ENCODE assay signal across 8 cellular contexts in genomic region chr12:49967042-49967776, GRCh38. TPM values are rescaled to one million over a fixed set of nuclear protein-coding genes. Genes with fewer than 3 reads are reported as not detected.
DNase-seq lines count a peak whose midpoint lies in the region; ATAC-seq, FAIRE-seq and TF ChIP-seq lines count a peak whose summit lies in the region.

No MANE protein-coding gene starts in this region.

- peak; percentile 81 for DNase-seq in GM18507 (ENCODE audit: extremely low spot score, insufficient read length, low read depth)
- DNase-seq in NCI-H510A treated with DMSO at 0.1 percent for 48 hours (lab: John Stamatoyannopoulos, UW): peak; percentile 62
- peak; percentile 90 to 97 for DNase-seq in activated CD4-positive, alpha-beta T cell treated with anti-CD3 and anti-CD28 coated beads, Interleukin-2, amount 50 U/mL, for 24 hours (ENCODE audit: low read depth in 1 of 2, low spot score in 1 of 2)
- DNase-seq in dermis microvascular lymphatic vessel endothelial cell (ENCODE audit: low read depth in 2 of 2): peak; percentile 63 to 84
- DNase-seq in lower leg skin (ENCODE audit: low spot score in 2 of 2): peak; percentile 81 to 98
- peak; percentile 96 for DNase-seq in stimulated activated CD4-positive, alpha-beta T cell treated with anti-CD3 and anti-CD28 coated beads, Interleukin-4, amount 100 ng/mL, for 1 hour

- 1 to 3% methylated on average over 24 to 34 of the region's 40 CpGs for WGBS in lower leg skin, 2 donors

- intact Hi-C loops in lower leg skin (cut with DNase I; ENCODE audit: low total_unique reads): no loop called here

- no peak for TF ChIP-seq POLR2A in lower leg skin (IDR thresholded peaks at IDR 0.05)

- no peak overlapping the region for H3K4me3 ChIP-seq in lower leg skin (ENCODE audit: low read depth, poor library complexity, severe bottlenecking)

- ATAC-seq in HG03432 (IDR thresholded peaks at IDR 0.05; ENCODE audit: unreplicated experiment): peak; percentile 78

- no peak overlapping the region for H3K27ac ChIP-seq in 22Rv1

- FAIRE-seq in GM18507 (lab: Jason Lieb, UNC): peak; percentile 87

- TF ChIP-seq CTCF in 22Rv1 (IDR thresholded peaks at IDR 0.05) (peak; percentile 99), lower leg skin (IDR thresholded peaks at IDR 0.05) (peak in 1 of 3 donors; percentile 79)

RNA-seq across cellular contexts. Expression of gene AQP5, which starts 5.5 kb away (rescaled TPM):
- under 0.01 TPM in 1 of 2 replicates, not detected in the other for total RNA-seq in dermis microvascular lymphatic vessel endothelial cell
- total RNA-seq in lower leg skin: 100 to 1,000 TPM in 3 of 4 donors, 10 to 100 TPM in 1; 48.4 to 332 (median 203) TPM

RNA-seq across cellular contexts. Expression of gene AQP6, which starts 5.5 kb away (rescaled TPM):
- total RNA-seq in dermis microvascular lymphatic vessel endothelial cell (not detected in 2 replicates), lower leg skin (under 1 TPM in 2 of 4 donors, not detected in 2; 0.10 to 0.20 TPM)

RNA-seq across cellular contexts. Expression of gene AQP2, which starts 16.7 kb away (rescaled TPM):
- total RNA-seq in dermis microvascular lymphatic vessel endothelial cell (not detected in 2 replicates), lower leg skin (under 1 TPM in 1 of 4 donors, not detected in 3; 0.36 TPM)

RNA-seq across cellular contexts. Expression of gene RACGAP1, which starts 58.1 kb away (rescaled TPM):
- total RNA-seq in dermis microvascular lymphatic vessel endothelial cell: 14.8 and 35.8 TPM in 2 replicates
- 10 to 100 TPM; 11.6 to 16.8 (median 15.9) TPM for total RNA-seq in lower leg skin

Comparison
In these comparisons a context has a peak if more than half of its experiments do, and no peak if none do; other contexts are left out.
1. RNA of gene AQP5, which starts 5.5 kb away (total RNA-seq): 48.4 to 332 TPM in lower leg skin; under 0.01 TPM in dermis microvascular lymphatic vessel endothelial cell; every median in the first group is over 10 times any median in the second.
2. Peak in every context shown above with its lines, with median percentiles within 50 percentile points of each other: DNase-seq.